In the genomic region with DNA sequence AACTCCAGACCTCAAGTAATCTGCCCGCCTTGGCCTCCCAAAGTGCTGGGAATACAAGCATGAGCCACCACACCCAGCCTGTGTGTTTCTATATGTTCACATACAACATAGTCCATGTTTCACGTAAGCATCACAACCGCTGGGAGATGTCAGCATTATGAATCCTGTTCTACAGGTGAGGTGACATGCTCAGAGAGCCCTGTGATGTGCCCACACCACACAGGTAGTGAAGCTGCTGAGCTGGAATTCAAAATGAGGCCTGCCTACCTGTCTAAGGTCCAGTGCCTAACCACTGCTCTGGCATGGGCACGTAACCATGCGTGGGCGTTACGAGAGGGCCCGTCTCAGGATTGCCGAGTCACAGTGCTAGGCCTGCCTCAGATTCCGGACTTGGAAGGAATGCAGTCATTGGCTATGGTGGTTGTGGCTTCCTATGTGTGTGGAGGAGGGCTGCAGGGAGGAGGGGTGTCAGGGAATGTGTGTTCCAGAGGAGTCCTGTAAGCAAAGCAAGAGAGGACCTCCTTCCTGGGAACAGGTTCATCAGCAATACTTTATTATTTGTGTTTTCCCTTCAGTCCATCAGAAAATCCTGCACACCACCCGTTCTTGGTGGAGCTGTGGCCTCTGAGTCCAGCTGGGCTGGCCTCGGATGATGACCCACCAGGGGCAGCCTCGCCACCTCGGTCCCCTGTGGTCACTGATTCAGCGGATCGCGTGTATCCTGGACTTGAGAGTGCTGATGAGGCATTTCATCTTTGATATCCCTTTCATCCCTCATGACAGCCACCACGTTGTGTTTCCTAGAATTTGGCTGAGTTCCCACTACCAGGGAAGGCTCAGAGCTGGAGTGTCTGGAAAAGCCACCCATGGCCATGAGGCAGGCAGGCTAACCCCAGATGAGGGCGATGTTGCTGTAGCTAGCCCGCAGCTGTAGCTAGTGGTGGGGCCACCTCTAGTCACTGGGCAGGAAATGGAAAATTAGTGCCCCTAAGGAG, we compare ENCODE assay signal across 11 cellular contexts. TPM values are rescaled to one million over a fixed set of nuclear protein-coding genes. Genes with fewer than 3 reads are reported as not detected.
DNase-seq lines count a peak whose midpoint lies in the region; ATAC-seq, FAIRE-seq and TF ChIP-seq lines count a peak whose summit lies in the region.
"Had no signal": no experiment of that assay in that cellular context is flagged by ENCODE, and none has a peak within 500 bp of the region (broad histone marks: within the 10 kb centered on the region; RNA-seq: fewer than 3 reads in every experiment).

No MANE protein-coding gene starts in this region.

- no peak overlapping the region for H3K27ac Mint-ChIP-seq in activated CD4-positive, alpha-beta memory T cell treated with anti-CD3 and anti-CD28 coated beads for 36 hours

- peak; percentile 45 for DNase-seq in AG10803 (ENCODE audit: low read depth)
- peak; percentile 38 for DNase-seq in HPDE6-E6E7 (ENCODE audit: extremely low spot score)
- peak; percentile 28 to 43 (median 40) for DNase-seq in K562 (ENCODE audit: extremely low read depth in 1 of 4, low spot score in 3 of 4)
- no peak for DNase-seq in Ammon's horn (ENCODE audit: low spot score)
- DNase-seq in activated CD4-positive, alpha-beta memory T cell treated with anti-CD3 and anti-CD28 coated beads for 36 hours, result no peak
- no peak for DNase-seq in GM12891 (ENCODE audit: insufficient read length, low spot score)
- DNase-seq: activated CD4-positive, alpha-beta T cell treated with anti-CD3 and anti-CD28 coated beads for 1 hour; adrenal gland; occipital lobe had no signal

- H3K36me3 Mint-ChIP-seq in activated CD4-positive, alpha-beta memory T cell treated with anti-CD3 and anti-CD28 coated beads for 36 hours, result peaks cover 18% of the 10 kb centered on the region

- no peak for TF ChIP-seq EP300 in K562 (IDR thresholded peaks at IDR 0.05; ENCODE audit: low read length)

- H3K4me1 Mint-ChIP-seq in activated CD4-positive, alpha-beta memory T cell treated with anti-CD3 and anti-CD28 coated beads for 36 hours (ENCODE audit: low read depth), result peaks cover 11% of the 10 kb centered on the region

- H3K9me3 ChIP-seq in K562 (replicated peaks; ENCODE audit: control insufficient read depth, insufficient read depth, low read depth, low read length) (no peaks in the 10 kb centered on the region), mucosa of rectum (ENCODE audit: control insufficient read depth in 2 of 2, low read length in 2 of 2) (no peaks in the 10 kb centered on the region)
- H3K9me3 ChIP-seq: adrenal gland had no signal

- CTCF ChIA-PET in K562 (lab: Yijun Ruan, JAX; ENCODE audit: low intra/inter-chr PET ratio), result no interaction called here
- CTCF ChIA-PET in activated CD4-positive, alpha-beta memory T cell treated with anti-CD3 and anti-CD28 coated beads for 36 hours (lab: Charles Lee), result no interaction called here

- H3K4me2 ChIP-seq in K562 (ENCODE audit: insufficient read depth, low read length), result no peak overlapping the region

- H3K9me3 Mint-ChIP-seq in activated CD4-positive, alpha-beta memory T cell treated with anti-CD3 and anti-CD28 coated beads for 36 hours, result no peaks in the 10 kb centered on the region

- H3K9me1 ChIP-seq in K562 (ENCODE audit: control insufficient read depth, insufficient read depth, low read length), result peaks cover 4% of the 10 kb centered on the region

- peaks cover 50% of the 10 kb centered on the region for H4K20me1 ChIP-seq in K562 (replicated peaks; ENCODE audit: control insufficient read depth, insufficient read depth, low read length)

- no peak for TF ChIP-seq CTCF in AG10803 (conservative IDR thresholded peaks at IDR 0.05; ENCODE audit: low read length)
- TF ChIP-seq CTCF in K562 (IDR thresholded peaks at IDR 0.05 in 2 of 3, conservative IDR thresholded peaks at IDR 0.05 in 1 of 3; ENCODE audit: insufficient read depth in 2 of 3, low read depth in 1 of 3, low read length in 3 of 3), result no peak

- FAIRE-seq in K562 (lab: Jason Lieb, UNC) (no peak), GM12891 (lab: Jason Lieb, UNC) (no peak)

- H3K9ac ChIP-seq in K562 (ENCODE audit: insufficient read depth in 1 of 2, low read depth in 2 of 2, low read length in 2 of 2), result peak overlapping the region in 1 of 2 experiments; percentile 59; a peak in 1 of 4 replicates
- peak overlapping the region in 1 of 2 donors; percentile 63 for H3K9ac ChIP-seq in mucosa of rectum (ENCODE audit: low read depth in 1 of 2, low read length in 2 of 2)

- TF ChIP-seq POLR2A in K562 (conservative IDR thresholded peaks at IDR 0.05) (no peak), GM12891 (IDR thresholded peaks at IDR 0.05; ENCODE audit: low read depth, low read length) (no peak)

- H3K36me3 ChIP-seq in K562 (ENCODE audit: control insufficient read depth, insufficient read depth, low read length) (peaks cover 67% of the 10 kb centered on the region), mucosa of rectum (ENCODE audit: control insufficient read depth in 2 of 2, insufficient read depth in 2 of 2, low read length in 2 of 2) (peaks cover 6 to 19% of the 10 kb centered on the region in 2 donors)
- H3K36me3 ChIP-seq: adrenal gland had no signal

- no peak overlapping the region for H3K4me3 ChIP-seq in AG10803 (ENCODE audit: low read length)
- H3K4me3 ChIP-seq in K562, result no peak overlapping the region
- no peak overlapping the region for H3K4me3 ChIP-seq in mucosa of rectum (ENCODE audit: low read length in 2 of 2)
- H3K4me3 ChIP-seq: adrenal gland had no signal

- H3K27me3 ChIP-seq in K562 (ENCODE audit: control insufficient read depth in 2 of 2, insufficient read depth in 2 of 2, low read length in 2 of 2), result no peaks in the 10 kb centered on the region
- no peaks in the 10 kb centered on the region for H3K27me3 ChIP-seq in mucosa of rectum (ENCODE audit: control insufficient read depth in 2 of 2, insufficient read depth in 2 of 2, low read length in 2 of 2)
- H3K27me3 ChIP-seq: adrenal gland had no signal

- 76% methylated on average over 20 of the region's 20 CpGs for WGBS in K562 (ENCODE audit: insufficient coverage, low coverage, missing lambda C conversion rate)

- H2AFZ ChIP-seq in K562 (ENCODE audit: low read depth, low read length), result no peak overlapping the region

- H3K27ac ChIP-seq in K562 (ENCODE audit: extremely low read depth, low read depth, low read length), result no peak overlapping the region; the same call in 2 of the 3 replicates
- H3K27ac ChIP-seq in mucosa of rectum (ENCODE audit: low read depth in 2 of 2, low read length in 2 of 2), result peak overlapping the region; percentile 91 to 94
- H3K27ac ChIP-seq: adrenal gland had no signal

- POLR2A ChIA-PET in K562 (lab: Yijun Ruan, JAX), result interaction anchor here (0.6 kb wide), 1 partner anchor 180 kb away, joined by 3 read pairs; no protein-coding TSS in a partner anchor
- POLR2A ChIA-PET in activated CD4-positive, alpha-beta memory T cell treated with anti-CD3 and anti-CD28 coated beads for 36 hours (lab: Charles Lee), result no interaction called here

- H3K79me2 ChIP-seq in K562 (ENCODE audit: control insufficient read depth, insufficient read depth, low read length), result peaks cover 69% of the 10 kb centered on the region

- no peak for TF ChIP-seq RAD21 in K562 (CRISPR knock-in tag; conservative IDR thresholded peaks at IDR 0.05 in 1 of 2, IDR thresholded peaks at IDR 0.05 in 1 of 2)

- ATAC-seq in K562 (peak; percentile 38), GM19467 (IDR thresholded peaks at IDR 0.05; ENCODE audit: unreplicated experiment) (no peak)

- no peak overlapping the region for H3K4me3 Mint-ChIP-seq in activated CD4-positive, alpha-beta memory T cell treated with anti-CD3 and anti-CD28 coated beads for 36 hours

- no TSS peak for BruUV-seq in K562 (replicated peaks; lab: Mats Ljungman, UMichigan)

- intact Hi-C loops in K562 (cut with micrococcal nuclease), result no loop called here
- intact Hi-C loops in activated CD4-positive, alpha-beta memory T cell treated with anti-CD3 and anti-CD28 coated beads for 36 hours (cut with micrococcal nuclease), result no loop called here

- H3K27me3 Mint-ChIP-seq in activated CD4-positive, alpha-beta memory T cell treated with anti-CD3 and anti-CD28 coated beads for 36 hours, result no peaks in the 10 kb centered on the region

- H3K4me1 ChIP-seq in K562 (replicated peaks in 1 of 2; ENCODE audit: control insufficient read depth in 2 of 2, insufficient read depth in 2 of 2, low read length in 2 of 2) (peaks cover 7 to 18% of the 10 kb centered on the region in 2 experiments; a peak in 4 of 5 replicates), mucosa of rectum (ENCODE audit: control insufficient read depth in 2 of 2, insufficient read depth in 2 of 2, low read length in 2 of 2) (peaks cover 57 to 90% of the 10 kb centered on the region in 2 donors)

- in situ Hi-C loops in K562 (cut with MboI), result no loop called here

TF ChIP-seq in K562, 482 proteins besides CTCF, POLR2A, EP300 and RAD21 (continues in another document):
- TF ChIP-seq EGR1 (conservative IDR thresholded peaks at IDR 0.05), result peak; percentile 76
- no peak for TF ChIP-seq HNRNPLL (IDR thresholded peaks at IDR 0.05; ENCODE audit: low read depth, low read length, poor library complexity, severe bottlenecking)
- TF ChIP-seq ZNF316 (IDR thresholded peaks at IDR 0.05), result 0 out of 2 replicates have a peak, but pooled peaks have one; percentile 1

TF ChIP-seq in GM12891, 5 proteins besides CTCF, POLR2A, EP300 and RAD21:
- TF ChIP-seq POU2F2 (IDR thresholded peaks at IDR 0.05; ENCODE audit: low read depth, low read length) (no peak), TAF1 (IDR thresholded peaks at IDR 0.05; ENCODE audit: low read depth, low read length) (no peak), PAX5 (IDR thresholded peaks at IDR 0.05; ENCODE audit: insufficient read depth, low read length, severe bottlenecking) (no peak)
TF ChIP-seq in GM12891: peak in this region for 0.

RNA-seq across cellular contexts. Expression of gene HK2, which starts 31.1 kb away (rescaled TPM):
- total RNA-seq in K562 (2011; cell fraction: chromatin; rRNA removed; ENCODE audit: low replicate concordance), result 93.6 and 110 TPM in 2 replicates
- total RNA-seq in K562 (2011; cell fraction: nucleolus; rRNA removed), result 73.7 and 77.0 TPM in 2 replicates
- 56.9 and 66.5 TPM in 2 replicates for total RNA-seq in K562 (2011; cell fraction: nucleoplasm; rRNA removed)
- total RNA-seq in K562 (2014; rRNA removed), result 17.4 and 17.7 TPM in 2 replicates
- total RNA-seq in K562 (2014; rRNA removed; fragmentation: Illumina TruSeq; extraction: Trizol), result 17.9 and 19.9 TPM in 2 replicates
- 17.2 and 17.3 TPM in 2 replicates for total RNA-seq in K562 (2015; rRNA removed; fragmentation: Illumina TruSeq; extraction: Trizol)
- total RNA-seq in K562 (2021), result 40.8 and 42.6 TPM in 2 replicates
- 38.1 and 56.0 TPM in 2 replicates for polyA plus RNA-seq in K562 (2011; rRNA removed)
- polyA plus RNA-seq in K562 (2011; cell fraction: cytosol; rRNA removed), result 30.7 and 37.0 TPM in 2 replicates
- 42.2 and 63.3 TPM in 2 replicates for polyA plus RNA-seq in K562 (2011; cell fraction: nucleus; rRNA removed)
- polyA plus RNA-seq in K562 (2012), result 10.0 and 31.3 TPM in 2 replicates
- polyA plus RNA-seq in K562 (2014; fragmentation: Illumina TruSeq; extraction: Trizol), result 24.3 and 26.4 TPM in 2 replicates
- polyA plus RNA-seq in K562 (2014; fragmentation: Nextera tagmentation; extraction: Ambion mirVana), result 1 to 10 TPM; 4.7 to 6.4 TPM
- 21.3 and 22.3 TPM in 2 replicates for polyA plus RNA-seq in K562 (2014; rRNA removed)
- 141 and 242 TPM in 2 replicates for polyA minus RNA-seq in K562 (2011; rRNA and poly(A)+ RNA removed)
- polyA minus RNA-seq in K562 (2011; cell fraction: cytosol; rRNA and poly(A)+ RNA removed), result 70.3 and 92.1 TPM in 2 replicates
- polyA minus RNA-seq in K562 (2011; cell fraction: nucleus; rRNA and poly(A)+ RNA removed), result 49.3 and 62.1 TPM in 2 replicates
- 10 to 100 TPM; 53.5 to 53.7 TPM for total RNA-seq in activated CD4-positive, alpha-beta memory T cell treated with anti-CD3 and anti-CD28 coated beads for 36 hours
- 35.6 TPM for polyA plus RNA-seq in GM12891 (2012; ENCODE audit: low read depth, missing spikeins)

Comparison
In these comparisons a context has a peak if more than half of its experiments do, and no peak if none do; other contexts are left out.
1. DNase-seq: peak in AG10803 (single experiment), HPDE6-E6E7 (single experiment) and K562 (4 of 4); none in Ammon's horn (single experiment), activated CD4-positive, alpha-beta memory T cell treated with anti-CD3 and anti-CD28 coated beads for 36 hours (single experiment) and GM12891 (single experiment).